ENCODE assay signal across 1 cellular context in the genomic region with DNA sequence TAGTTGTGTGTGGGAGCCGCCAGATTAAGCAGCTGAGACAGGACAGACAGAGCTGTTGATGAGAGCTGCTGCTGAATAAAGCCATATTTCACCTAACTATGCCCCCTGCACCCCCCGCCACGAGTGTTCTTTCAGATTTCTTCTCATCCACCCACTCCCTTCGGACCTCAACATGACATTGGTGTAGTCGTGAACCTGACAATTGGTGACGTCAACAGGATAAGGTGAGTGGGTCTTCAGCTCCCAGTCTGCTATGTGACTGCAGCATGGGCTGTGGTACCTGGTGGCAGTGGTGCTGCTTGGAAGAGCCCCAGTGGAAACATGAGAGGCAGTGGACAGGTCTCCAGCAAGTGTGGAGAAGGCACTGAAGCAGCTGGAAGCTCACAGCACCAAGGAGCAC.
TF ChIP-seq lines count a peak whose summit lies in the region.

No MANE protein-coding gene starts in this region.

TF ChIP-seq in HepG2, 621 proteins besides CTCF, POLR2A, EP300 and RAD21:
- TF ChIP-seq CREB1 (IDR thresholded peaks at IDR 0.05) (peak; percentile 84), CREB1 (CRISPR knock-in tag; IDR thresholded peaks at IDR 0.05) (no peak), ZFAT (CRISPR knock-in tag; conservative IDR thresholded peaks at IDR 0.05) (no peak), MAF1 (CRISPR knock-in tag; IDR thresholded peaks at IDR 0.05; ENCODE audit: borderline replicate concordance) (no peak), ATF7 (IDR thresholded peaks at IDR 0.05) (peak; percentile 80), ATF7 (CRISPR knock-in tag; IDR thresholded peaks at IDR 0.05) (no peak), TBX3 (IDR thresholded peaks at IDR 0.05; ENCODE audit: borderline replicate concordance) (no peak), NR0B2 (CRISPR knock-in tag; IDR thresholded peaks at IDR 0.05) (no peak)
- TF ChIP-seq, protein P1, sequence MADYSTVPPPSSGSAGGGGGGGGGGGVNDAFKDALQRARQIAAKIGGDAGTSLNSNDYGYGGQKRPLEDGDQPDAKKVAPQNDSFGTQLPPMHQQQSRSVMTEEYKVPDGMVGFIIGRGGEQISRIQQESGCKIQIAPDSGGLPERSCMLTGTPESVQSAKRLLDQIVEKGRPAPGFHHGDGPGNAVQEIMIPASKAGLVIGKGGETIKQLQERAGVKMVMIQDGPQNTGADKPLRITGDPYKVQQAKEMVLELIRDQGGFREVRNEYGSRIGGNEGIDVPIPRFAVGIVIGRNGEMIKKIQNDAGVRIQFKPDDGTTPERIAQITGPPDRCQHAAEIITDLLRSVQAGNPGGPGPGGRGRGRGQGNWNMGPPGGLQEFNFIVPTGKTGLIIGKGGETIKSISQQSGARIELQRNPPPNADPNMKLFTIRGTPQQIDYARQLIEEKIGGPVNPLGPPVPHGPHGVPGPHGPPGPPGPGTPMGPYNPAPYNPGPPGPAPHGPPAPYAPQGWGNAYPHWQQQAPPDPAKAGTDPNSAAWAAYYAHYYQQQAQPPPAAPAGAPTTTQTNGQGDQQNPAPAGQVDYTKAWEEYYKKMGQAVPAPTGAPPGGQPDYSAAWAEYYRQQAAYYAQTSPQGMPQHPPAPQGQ (CRISPR knock-in tag; IDR thresholded peaks at IDR 0.05; ENCODE audit: borderline replicate concordance) = no peak
- TF ChIP-seq, protein P2, sequence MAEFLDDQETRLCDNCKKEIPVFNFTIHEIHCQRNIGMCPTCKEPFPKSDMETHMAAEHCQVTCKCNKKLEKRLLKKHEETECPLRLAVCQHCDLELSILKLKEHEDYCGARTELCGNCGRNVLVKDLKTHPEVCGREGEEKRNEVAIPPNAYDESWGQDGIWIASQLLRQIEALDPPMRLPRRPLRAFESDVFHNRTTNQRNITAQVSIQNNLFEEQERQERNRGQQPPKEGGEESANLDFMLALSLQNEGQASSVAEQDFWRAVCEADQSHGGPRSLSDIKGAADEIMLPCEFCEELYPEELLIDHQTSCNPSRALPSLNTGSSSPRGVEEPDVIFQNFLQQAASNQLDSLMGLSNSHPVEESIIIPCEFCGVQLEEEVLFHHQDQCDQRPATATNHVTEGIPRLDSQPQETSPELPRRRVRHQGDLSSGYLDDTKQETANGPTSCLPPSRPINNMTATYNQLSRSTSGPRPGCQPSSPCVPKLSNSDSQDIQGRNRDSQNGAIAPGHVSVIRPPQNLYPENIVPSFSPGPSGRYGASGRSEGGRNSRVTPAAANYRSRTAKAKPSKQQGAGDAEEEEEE (CRISPR knock-in tag; IDR thresholded peaks at IDR 0.05; ENCODE audit: borderline replicate concordance) = no peak
